1 cellular context compared by ENCODE assay signal in the genomic region with DNA sequence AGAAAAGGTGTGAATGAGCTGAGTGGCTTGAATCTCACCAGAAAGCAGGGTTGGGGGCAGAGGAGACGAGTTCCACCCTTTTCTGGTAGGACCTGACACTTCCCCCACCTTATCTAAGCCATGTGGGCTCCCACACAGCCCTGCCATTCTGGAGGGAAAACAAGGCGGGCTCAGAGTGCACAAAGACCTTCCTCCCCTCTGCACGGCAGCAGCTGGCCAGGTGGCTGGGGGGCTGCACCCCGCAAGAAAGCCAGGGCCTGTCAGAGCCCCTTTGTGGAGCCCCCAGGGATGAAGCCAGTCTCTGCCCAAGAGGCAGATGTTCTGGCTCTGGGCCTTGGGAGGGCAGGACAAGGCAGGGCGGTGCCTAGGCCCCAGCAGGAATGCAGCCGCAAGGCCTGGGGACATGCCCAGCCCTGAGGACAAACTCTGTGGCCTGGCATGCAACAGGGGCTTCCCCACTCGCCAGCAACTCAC.
TF ChIP-seq lines count a peak whose summit lies in the region.

No MANE protein-coding gene starts in this region.

TF ChIP-seq in H1, 55 proteins besides CTCF, POLR2A, EP300 and RAD21 (continued from another document):
- TF ChIP-seq, protein P1, sequence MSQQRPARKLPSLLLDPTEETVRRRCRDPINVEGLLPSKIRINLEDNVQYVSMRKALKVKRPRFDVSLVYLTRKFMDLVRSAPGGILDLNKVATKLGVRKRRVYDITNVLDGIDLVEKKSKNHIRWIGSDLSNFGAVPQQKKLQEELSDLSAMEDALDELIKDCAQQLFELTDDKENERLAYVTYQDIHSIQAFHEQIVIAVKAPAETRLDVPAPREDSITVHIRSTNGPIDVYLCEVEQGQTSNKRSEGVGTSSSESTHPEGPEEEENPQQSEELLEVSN (IDR thresholded peaks at IDR 0.05), result peak; percentile 73
- TF ChIP-seq KDM4A (IDR thresholded peaks at IDR 0.05; ENCODE audit: low read depth, low read length, severe bottlenecking), result no peak
- no peak for TF ChIP-seq CTBP2 (IDR thresholded peaks at IDR 0.05; ENCODE audit: borderline replicate concordance, insufficient read depth, insufficient read length, low read length)
- TF ChIP-seq SAP30 (IDR thresholded peaks at IDR 0.05; ENCODE audit: insufficient read depth, insufficient replicate concordance, low read length), result no peak
- TF ChIP-seq GABPA (IDR thresholded peaks at IDR 0.05; ENCODE audit: borderline replicate concordance, insufficient read depth, low read length), result 0 out of 2 replicates have a peak, but pooled peaks have one; percentile 14
- TF ChIP-seq GTF2F1 (IDR thresholded peaks at IDR 0.05; ENCODE audit: borderline replicate concordance, low read depth, low read length), result no peak
- TF ChIP-seq, protein P2, sequence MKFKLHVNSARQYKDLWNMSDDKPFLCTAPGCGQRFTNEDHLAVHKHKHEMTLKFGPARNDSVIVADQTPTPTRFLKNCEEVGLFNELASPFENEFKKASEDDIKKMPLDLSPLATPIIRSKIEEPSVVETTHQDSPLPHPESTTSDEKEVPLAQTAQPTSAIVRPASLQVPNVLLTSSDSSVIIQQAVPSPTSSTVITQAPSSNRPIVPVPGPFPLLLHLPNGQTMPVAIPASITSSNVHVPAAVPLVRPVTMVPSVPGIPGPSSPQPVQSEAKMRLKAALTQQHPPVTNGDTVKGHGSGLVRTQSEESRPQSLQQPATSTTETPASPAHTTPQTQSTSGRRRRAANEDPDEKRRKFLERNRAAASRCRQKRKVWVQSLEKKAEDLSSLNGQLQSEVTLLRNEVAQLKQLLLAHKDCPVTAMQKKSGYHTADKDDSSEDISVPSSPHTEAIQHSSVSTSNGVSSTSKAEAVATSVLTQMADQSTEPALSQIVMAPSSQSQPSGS (IDR thresholded peaks at IDR 0.05; ENCODE audit: low read length), result no peak
- peak; percentile 55; the same call in 1 of the 2 replicates for TF ChIP-seq TEAD4 (IDR thresholded peaks at IDR 0.05; ENCODE audit: low read depth, low read length)
